ENCODE assay signal across 8 cellular contexts in genomic region chr12:119989619-119990381, GRCh38. TPM values are rescaled to one million over a fixed set of nuclear protein-coding genes. Genes with fewer than 3 reads are reported as not detected.
DNase-seq lines count a peak whose midpoint lies in the region; ATAC-seq and TF ChIP-seq lines count a peak whose summit lies in the region.

No MANE protein-coding gene starts in this region.

- no peaks in the 10 kb centered on the region for H3K9me2 ChIP-seq in Karpas-422 (replicated peaks; ENCODE audit: insufficient read depth, low read length)

- H4K20me1 ChIP-seq in Karpas-422 (ENCODE audit: insufficient read depth, low read depth, low read length) = 0 out of 2 replicates have a peak, but pooled peaks cover 3% of the 10 kb centered on the region

- H3K9me3 Mint-ChIP-seq in activated B cell treated with CpG ODN at 0.5 μM for 24 hours = no peaks in the 10 kb centered on the region
- no peaks in the 10 kb centered on the region for H3K9me3 Mint-ChIP-seq in central memory CD8-positive, alpha-beta T cell

- H3K4me1 Mint-ChIP-seq in activated B cell treated with CpG ODN at 0.5 μM for 24 hours = peaks cover 28% of the 10 kb centered on the region
- peaks cover 29% of the 10 kb centered on the region for H3K4me1 Mint-ChIP-seq in central memory CD8-positive, alpha-beta T cell

- H2AFZ ChIP-seq in Karpas-422 (ENCODE audit: low read length) = no peak overlapping the region; the same call in 1 of the 2 replicates

- intact Hi-C loops in activated B cell treated with CpG ODN at 0.5 μM for 24 hours (cut with micrococcal nuclease) = loop anchor here (1.0 to 5.0 kb wide), 3 partner anchors 23 to 322 kb away; partner anchors contain the start of genes RNU4-1 and RNU4-2

- POLR2A ChIA-PET in activated B cell treated with CpG ODN at 0.5 μM for 24 hours (lab: Charles Lee) = interaction anchor here (0.5 to 2.9 kb wide), 11 partner anchors 17 to 1873 kb away, joined by 3 to 35 read pairs (median 10); partner anchors contain the start of genes RAB35, RNU4-1, RNU4-2 and RPLP0

- peak overlapping the region; percentile 90 for H3K4me3 ChIP-seq in Karpas-422 (ENCODE audit: low read length)

- peaks cover 48% of the 10 kb centered on the region for H3K4me1 ChIP-seq in Karpas-422 (ENCODE audit: low read length)

- DNase-seq in EL (peak; percentile 62), Karpas-422 (peak; percentile 87), activated B cell treated with CpG ODN at 0.5 μM for 24 hours (peak; percentile 73), islet precursor cell (peak; percentile 94), DMS153 treated with DMSO at 0.1 percent for 48 hours (lab: John Stamatoyannopoulos, UW; ENCODE audit: unreplicated experiment) (no peak)
- peak; percentile 51 to 54 for DNase-seq in central memory CD8-positive, alpha-beta T cell (ENCODE audit: low spot score in 2 of 2)
- DNase-seq in stimulated activated CD4-positive, alpha-beta T cell treated with anti-CD3 and anti-CD28 coated beads, Interleukin-12 subunit alpha, Interleukin-12 subunit beta, amount 100 ng/mL, for 24 hours (ENCODE audit: low read depth in 2 of 2) = peak; percentile 32 to 62

- H3K9ac ChIP-seq in Karpas-422 (ENCODE audit: low read length) = peak overlapping the region; percentile 84

- peak overlapping the region; percentile 76 for H3K27ac ChIP-seq in Karpas-422 (ENCODE audit: low read length)

- peak; percentile 19 for ATAC-seq in GM21619 (IDR thresholded peaks at IDR 0.05; ENCODE audit: unreplicated experiment)
- ATAC-seq in activated B cell treated with CpG ODN at 0.5 μM for 24 hours (ENCODE audit: low read depth) = peak; percentile 28
- peak; percentile 3 for ATAC-seq in central memory CD8-positive, alpha-beta T cell (replicated peaks; ENCODE audit: extremely low read depth, poor library complexity, severe bottlenecking)

- peaks cover 8% of the 10 kb centered on the region for H3K36me3 ChIP-seq in Karpas-422 (ENCODE audit: insufficient read depth, low read length)

- H3K27me3 Mint-ChIP-seq in activated B cell treated with CpG ODN at 0.5 μM for 24 hours = no peaks in the 10 kb centered on the region
- H3K27me3 Mint-ChIP-seq in central memory CD8-positive, alpha-beta T cell = no peaks in the 10 kb centered on the region

- H3K9me3 ChIP-seq in Karpas-422 (ENCODE audit: low read length) = no peaks in the 10 kb centered on the region

- peak overlapping the region; percentile 90 for H3K4me2 ChIP-seq in Karpas-422 (ENCODE audit: low read depth, low read length, poor library complexity, severe bottlenecking)

- peak overlapping the region; percentile 83 for H3K4me3 Mint-ChIP-seq in activated B cell treated with CpG ODN at 0.5 μM for 24 hours
- H3K4me3 Mint-ChIP-seq in central memory CD8-positive, alpha-beta T cell = peak overlapping the region; percentile 78

- peaks cover 45% of the 10 kb centered on the region for H3K79me2 ChIP-seq in Karpas-422 (ENCODE audit: low read length)

- H3K27me3 ChIP-seq in Karpas-422 (ENCODE audit: low read length) = no peaks in the 10 kb centered on the region

- TF ChIP-seq CTCF in activated B cell treated with CpG ODN at 0.5 μM for 24 hours (IDR thresholded peaks at IDR 0.05) = no peak

- peak overlapping the region; percentile 61 for H3K27ac Mint-ChIP-seq in activated B cell treated with CpG ODN at 0.5 μM for 24 hours
- H3K27ac Mint-ChIP-seq in central memory CD8-positive, alpha-beta T cell (ENCODE audit: low read depth) = peak overlapping the region; percentile 92

- CTCF ChIA-PET in activated B cell treated with CpG ODN at 0.5 μM for 24 hours (lab: Charles Lee) = interaction anchor here (1.4 to 2.8 kb wide), 2 partner anchors 24 to 98 kb away, joined by 4 to 17 read pairs; no protein-coding TSS in a partner anchor

- H3K36me3 Mint-ChIP-seq in activated B cell treated with CpG ODN at 0.5 μM for 24 hours (ENCODE audit: low read depth) = peaks cover 7% of the 10 kb centered on the region
- peaks cover 45% of the 10 kb centered on the region for H3K36me3 Mint-ChIP-seq in central memory CD8-positive, alpha-beta T cell (ENCODE audit: insufficient read depth)

RNA-seq across cellular contexts. Expression of gene BICDL1, which starts 0.8 kb away (rescaled TPM):
- total RNA-seq in Karpas-422 (2014; rRNA removed; shearing (Covaris generic); ENCODE audit: low replicate concordance) = 28.5 and 57.6 TPM in 2 replicates
- 15.1 and 16.8 TPM in 2 replicates for total RNA-seq in activated B cell treated with CpG ODN at 0.5 μM for 24 hours
